Comparison of ENCODE assay signal across 14 cellular contexts in the genomic region with DNA sequence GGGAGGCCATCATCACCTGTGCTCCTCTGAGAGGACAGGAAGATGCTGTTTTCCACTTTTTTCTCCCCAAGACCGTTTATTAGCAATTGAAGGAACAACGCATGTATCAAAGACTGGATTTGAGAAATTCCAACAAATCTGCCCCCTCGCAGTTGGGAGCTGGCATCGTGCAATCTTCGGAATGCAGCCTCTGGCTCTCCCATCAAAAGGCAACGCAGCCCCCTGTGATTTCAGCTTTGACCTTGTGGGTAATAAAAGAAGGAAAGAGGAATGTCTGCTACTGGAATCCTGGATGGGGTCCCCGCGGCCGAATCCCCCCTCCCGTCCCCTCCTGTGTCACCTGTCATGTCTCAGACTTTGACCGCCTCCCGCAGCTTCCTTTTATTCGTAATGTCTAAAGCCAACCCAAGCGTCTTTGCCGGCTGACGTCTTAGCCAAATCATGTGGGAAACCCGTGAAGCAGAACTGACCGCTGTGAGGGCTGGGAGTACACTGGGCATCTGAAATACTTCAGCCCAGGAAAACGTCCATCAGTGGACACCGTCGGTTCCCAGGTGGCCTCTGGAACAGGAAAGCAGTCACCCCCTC.
DNase-seq lines count a peak whose midpoint lies in the region; ATAC-seq, FAIRE-seq and TF ChIP-seq lines count a peak whose summit lies in the region.
"Had no signal": no experiment of that assay in that cellular context is flagged by ENCODE, and none has a peak within 500 bp of the region (broad histone marks: within the 10 kb centered on the region; RNA-seq: fewer than 3 reads in every experiment).

No MANE protein-coding gene starts in this region.

- H3K4me3 ChIP-seq in H1 (ENCODE audit: extremely low read depth in 1 of 4, insufficient read depth in 2 of 4, low read depth in 3 of 4, low read length in 4 of 4) = no peak overlapping the region
- no peak overlapping the region for H3K4me3 ChIP-seq in naive thymus-derived CD4-positive, alpha-beta T cell (ENCODE audit: low read length)
- no peak overlapping the region for H3K4me3 ChIP-seq in hepatocyte
- H3K4me3 ChIP-seq: esophagus squamous epithelium, PC-9 had no signal

- POLR2A ChIA-PET in H1 (lab: Charles Lee; ENCODE audit: partially characterized antibody) = interaction anchor here (0.6 to 1.3 kb wide), 4 partner anchors 12 to 100 kb away, joined by 3 to 4 read pairs (median 4); no protein-coding TSS in a partner anchor
- POLR2A ChIA-PET in naive thymus-derived CD4-positive, alpha-beta T cell (lab: Charles Lee) = interaction anchor here (1.3 kb wide), 1 partner anchor 31 kb away, joined by 4 read pairs; no protein-coding TSS in a partner anchor

- no peaks in the 10 kb centered on the region for H3K9me3 Mint-ChIP-seq in naive thymus-derived CD4-positive, alpha-beta T cell
- H3K9me3 Mint-ChIP-seq: activated naive CD4-positive, alpha-beta T cell treated with anti-CD3 and anti-CD28 coated beads, Interleukin-2, amount 50 U/mL, for 24 hours had no signal

- H3K36me3 ChIP-seq in H1 (ENCODE audit: control insufficient read depth in 2 of 4, insufficient read depth in 4 of 4, low read length in 3 of 4) (peaks cover 4 to 19% (median 7%) of the 10 kb centered on the region in 4 experiments; a peak in 7 of 8 replicates), hepatocyte (replicated peaks; ENCODE audit: insufficient read depth, low read depth) (no peaks in the 10 kb centered on the region)
- H3K36me3 ChIP-seq in naive thymus-derived CD4-positive, alpha-beta T cell (ENCODE audit: control insufficient read depth in 2 of 3, insufficient read depth in 3 of 3, low read length in 3 of 3) = peaks cover 0 to 12% (median 0%) of the 10 kb centered on the region in 3 experiments
- H3K36me3 ChIP-seq: esophagus squamous epithelium had no signal

- H3K4me2 ChIP-seq in H1 (ENCODE audit: insufficient read depth in 1 of 2, low read depth in 2 of 2, low read length in 2 of 2) (no peak overlapping the region), hepatocyte (no peak overlapping the region)
- H3K4me2 ChIP-seq: PC-9 had no signal

- no peak overlapping the region for H4K5ac ChIP-seq in H1 (ENCODE audit: insufficient read length, low read depth, low read length)

- H3K14ac ChIP-seq in H1 (ENCODE audit: insufficient read length) = no peak overlapping the region

- CTCF ChIA-PET in H1 (lab: Charles Lee; ENCODE audit: partially characterized antibody) = interaction anchor here (0.7 to 1.0 kb wide), 2 partner anchors 14 to 242 kb away, joined by 3 read pairs; no protein-coding TSS in a partner anchor
- CTCF ChIA-PET in naive thymus-derived CD4-positive, alpha-beta T cell (lab: Charles Lee) = no interaction called here

- 0 out of 2 replicates have a peak overlapping the region, but pooled peaks have one; percentile 27 for H3K18ac ChIP-seq in H1 (ENCODE audit: extremely low read depth, low read length)

- no peaks in the 10 kb centered on the region for H3K9me2 ChIP-seq in hepatocyte (replicated peaks; ENCODE audit: insufficient read depth)

- H3K4me1 Mint-ChIP-seq in naive thymus-derived CD4-positive, alpha-beta T cell = peaks cover 16 to 36% (median 26%) of the 10 kb centered on the region in 7 donors

- no peak overlapping the region for H3K4me3 Mint-ChIP-seq in naive thymus-derived CD4-positive, alpha-beta T cell
- H3K4me3 Mint-ChIP-seq: activated naive CD4-positive, alpha-beta T cell treated with anti-CD3 and anti-CD28 coated beads, Interleukin-2, amount 50 U/mL, for 24 hours had no signal

- intact Hi-C loops in naive thymus-derived CD4-positive, alpha-beta T cell (cut with micrococcal nuclease) = no loop called here

- no peak for TF ChIP-seq EP300 in H1 (IDR thresholded peaks at IDR 0.05; ENCODE audit: borderline replicate concordance in 1 of 2, low read depth in 2 of 2, low read length in 2 of 2)

- in situ Hi-C loops in ACHN (cut with HindIII; ENCODE audit: low pct_ligation_motif_present, low pct_unique_long_range_greater_than_20kb, low sequenced_read_pairs) = no loop called here

- H2BK20ac ChIP-seq in H1 (ENCODE audit: low read length) = no peak overlapping the region

- H3K79me1 ChIP-seq in H1 (ENCODE audit: low read depth, low read length) = no peaks in the 10 kb centered on the region

- peak overlapping the region; percentile 80; the same call in 1 of the 2 replicates for H2BK12ac ChIP-seq in H1 (ENCODE audit: low read depth, low read length)

- FAIRE-seq in H1 (lab: Jason Lieb, UNC) = no peak
- FAIRE-seq: small intestine had no signal

- no peak overlapping the region for H2AK5ac ChIP-seq in H1 (ENCODE audit: low read depth, low read length)

- no peak overlapping the region for H2BK120ac ChIP-seq in H1 (replicated peaks; ENCODE audit: low read depth, low read length)

- H3K27me3 ChIP-seq in H1 (replicated peaks in 1 of 4; ENCODE audit: control insufficient read depth in 3 of 4, extremely low read depth in 1 of 4, insufficient read depth in 3 of 4, low read length in 3 of 4) (peaks cover 0 to 21% (median 10%) of the 10 kb centered on the region in 4 experiments; a peak in 5 of 7 replicates), hepatocyte (peaks cover 12% of the 10 kb centered on the region)
- no peaks in the 10 kb centered on the region for H3K27me3 ChIP-seq in naive thymus-derived CD4-positive, alpha-beta T cell (ENCODE audit: control insufficient read depth in 2 of 2, insufficient read depth in 2 of 2, low read length in 2 of 2)

- peaks cover 0 to 37% (median 0%) of the 10 kb centered on the region in 5 donors for H3K27me3 Mint-ChIP-seq in naive thymus-derived CD4-positive, alpha-beta T cell
- H3K27me3 Mint-ChIP-seq: activated naive CD4-positive, alpha-beta T cell treated with anti-CD3 and anti-CD28 coated beads, Interleukin-2, amount 50 U/mL, for 24 hours had no signal

- H2BK5ac ChIP-seq in H1 (ENCODE audit: low read depth, low read length) = no peak overlapping the region

- peak; percentile 62 for ATAC-seq in HG03108 (IDR thresholded peaks at IDR 0.05; ENCODE audit: unreplicated experiment)
- peak; percentile 36 for ATAC-seq in naive thymus-derived CD4-positive, alpha-beta T cell
- no peak for ATAC-seq in GM18909 (IDR thresholded peaks at IDR 0.05; ENCODE audit: poor library complexity, unreplicated experiment)
- ATAC-seq in HG03196 (IDR thresholded peaks at IDR 0.05; ENCODE audit: unreplicated experiment) = no peak
- no peak for ATAC-seq in GM19023 (IDR thresholded peaks at IDR 0.05; ENCODE audit: unreplicated experiment)

- peaks cover 0 to 14% (median 9%) of the 10 kb centered on the region in 5 donors for H3K36me3 Mint-ChIP-seq in naive thymus-derived CD4-positive, alpha-beta T cell
- H3K36me3 Mint-ChIP-seq: activated naive CD4-positive, alpha-beta T cell treated with anti-CD3 and anti-CD28 coated beads, Interleukin-2, amount 50 U/mL, for 24 hours had no signal

- H3K27ac Mint-ChIP-seq in naive thymus-derived CD4-positive, alpha-beta T cell = peak overlapping the region in 5 of 9 donors; percentile 12 to 37 (median 34)
- H3K27ac Mint-ChIP-seq: activated naive CD4-positive, alpha-beta T cell treated with anti-CD3 and anti-CD28 coated beads, Interleukin-2, amount 50 U/mL, for 24 hours had no signal

- H3K9me3 ChIP-seq in H1 (ENCODE audit: insufficient read depth in 2 of 2, low read depth in 1 of 2, low read length in 1 of 2) (no peaks in the 10 kb centered on the region), hepatocyte (ENCODE audit: low read depth) (no peaks in the 10 kb centered on the region)
- H3K9me3 ChIP-seq in naive thymus-derived CD4-positive, alpha-beta T cell (ENCODE audit: control insufficient read depth in 2 of 3, low read length in 3 of 3) = no peaks in the 10 kb centered on the region
- H3K9me3 ChIP-seq: esophagus squamous epithelium had no signal

- no peak overlapping the region for H3K4ac ChIP-seq in H1 (replicated peaks; ENCODE audit: insufficient read length, low read depth, low read length)

- TF ChIP-seq CTCF in H1 (IDR thresholded peaks at IDR 0.05; ENCODE audit: control extremely low read depth in 1 of 3, insufficient read depth in 1 of 3, low read depth in 1 of 3, low read length in 3 of 3) (no peak), hepatocyte (IDR thresholded peaks at IDR 0.05; ENCODE audit: poor library complexity) (no peak)

- H2BK15ac ChIP-seq in H1 (ENCODE audit: low read length) = no peak overlapping the region

- H3K79me2 ChIP-seq in H1 (ENCODE audit: control insufficient read depth in 1 of 2, insufficient read depth in 2 of 2, low read length in 2 of 2) (no peaks in the 10 kb centered on the region), hepatocyte (no peaks in the 10 kb centered on the region)

- no peak for TF ChIP-seq RAD21 in H1 (IDR thresholded peaks at IDR 0.05 in 1 of 2, conservative IDR thresholded peaks at IDR 0.05 in 1 of 2; ENCODE audit: low read depth in 2 of 2, low read length in 2 of 2)

- no peak for TF ChIP-seq POLR2A in H1 (IDR thresholded peaks at IDR 0.05; ENCODE audit: control extremely low read depth in 1 of 2, low read depth in 2 of 2, low read length in 2 of 2)

- WGBS in H1 (ENCODE audit: extremely low coverage in 1 of 2, insufficient coverage in 1 of 2, insufficient read length in 1 of 2, insufficient replicate concordance in 2 of 2, low coverage in 1 of 2, low lambda C conversion rate in 2 of 2, missing lambda C conversion rate in 1 of 2), 2 experiments = 93% methylated on average over 21 of the region's 21 CpGs; no CpG with 5 or more reads in 1 of the 2 experiments
- WGBS in hepatocyte (ENCODE audit: low lambda C conversion rate, missing lambda C conversion rate) = 80% methylated on average over 21 of the region's 21 CpGs

- H3K9ac ChIP-seq in H1 (replicated peaks in 1 of 4; ENCODE audit: extremely low read depth in 1 of 4, low read depth in 3 of 4, low read length in 3 of 4) = no peak overlapping the region

- H3K27ac ChIP-seq in H1 (ENCODE audit: low read depth, low read length) (no peak overlapping the region), hepatocyte (no peak overlapping the region)
- H3K27ac ChIP-seq in naive thymus-derived CD4-positive, alpha-beta T cell (ENCODE audit: low read depth, low read length) = no peak overlapping the region
- H3K27ac ChIP-seq: esophagus squamous epithelium, PC-9 had no signal

- H4K8ac ChIP-seq in H1 (ENCODE audit: extremely low read depth, insufficient read depth, low read length) = no peak overlapping the region

- peaks cover 2 to 23% (median 15%) of the 10 kb centered on the region in 4 experiments for H3K4me1 ChIP-seq in H1 (replicated peaks in 1 of 4; ENCODE audit: control insufficient read depth in 3 of 4, insufficient read depth in 4 of 4, low read length in 3 of 4)
- peaks cover 4 to 22% of the 10 kb centered on the region in 2 donors for H3K4me1 ChIP-seq in naive thymus-derived CD4-positive, alpha-beta T cell (ENCODE audit: control insufficient read depth in 2 of 2, insufficient read depth in 2 of 2, low read length in 2 of 2)
- H3K4me1 ChIP-seq in hepatocyte (ENCODE audit: insufficient read depth) = peaks cover 8% of the 10 kb centered on the region

- H4K91ac ChIP-seq in H1 (replicated peaks; ENCODE audit: insufficient read length, low read length) = no peak overlapping the region

- H4K20me1 ChIP-seq in H1 (replicated peaks in 1 of 2; ENCODE audit: control insufficient read depth in 1 of 2, insufficient read depth in 2 of 2, low read length in 2 of 2) (no peaks in the 10 kb centered on the region), hepatocyte (ENCODE audit: insufficient read depth, poor library complexity, severe bottlenecking) (no peaks in the 10 kb centered on the region)

- H3K23me2 ChIP-seq in H1 (ENCODE audit: low read depth, low read length) = peaks cover 8% of the 10 kb centered on the region

- no peak overlapping the region for H3K23ac ChIP-seq in H1 (ENCODE audit: insufficient read length)

- peak; percentile 73 for DNase-seq in ACHN
- no peak for DNase-seq in H1 (ENCODE audit: low read depth in 1 of 2, low spot score in 2 of 2)
- DNase-seq in naive thymus-derived CD4-positive, alpha-beta T cell = no peak
- no peak for DNase-seq in hepatocyte (ENCODE audit: low spot score)
- DNase-seq: DND-41, esophagus squamous epithelium, PC-9, small intestine, T-helper 9 cell had no signal

- H3K56ac ChIP-seq in H1 (replicated peaks; ENCODE audit: insufficient read length, low read depth, low read length) = no peak overlapping the region

- H2AFZ ChIP-seq in H1 (ENCODE audit: low read length) (no peak overlapping the region), hepatocyte (no peak overlapping the region)
- H2AFZ ChIP-seq: PC-9 had no signal

Comparison
In these comparisons a context has a peak if more than half of its experiments do, and no peak if none do; other contexts are left out.
1. ATAC-seq: peak in HG03108 (single experiment) and naive thymus-derived CD4-positive, alpha-beta T cell (single experiment); none in GM18909 (single experiment), HG03196 (single experiment) and GM19023 (single experiment).